ENCODE assay signal across 1 cellular context in the genomic region with DNA sequence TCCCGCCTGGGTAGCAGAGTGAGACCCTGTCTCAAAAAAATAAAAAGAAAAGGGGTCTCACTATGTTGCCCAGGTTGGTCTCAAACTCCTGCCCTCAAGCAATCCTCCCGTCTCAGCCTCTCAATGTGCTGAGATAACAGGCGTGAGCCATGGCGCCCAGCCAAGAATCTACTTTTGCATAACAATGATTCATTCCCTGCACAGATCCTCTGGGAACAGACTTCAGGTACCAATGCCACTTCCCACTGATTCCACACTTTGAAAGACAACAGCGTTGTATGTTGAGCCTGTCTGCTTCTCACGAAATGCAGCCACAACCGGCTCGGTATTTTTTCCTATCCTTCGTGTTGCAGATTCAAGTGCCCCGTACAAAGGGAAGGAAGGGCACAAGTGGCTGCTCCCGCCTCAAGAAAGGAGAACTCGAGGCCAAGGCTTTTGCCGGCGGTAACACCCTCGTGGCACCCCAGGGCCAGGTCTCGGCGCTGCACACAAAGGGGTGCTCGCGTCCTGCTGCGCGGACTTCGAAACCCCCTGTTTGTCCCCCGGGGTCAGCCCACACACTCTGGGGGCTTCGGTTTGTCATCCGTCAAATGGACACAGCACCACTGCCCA.
A peak's percentile ranks its signal among the peaks of the same experiment; 100 is the strongest.
TF ChIP-seq lines count a peak whose summit lies in the region.

No MANE protein-coding gene starts in this region.

TF ChIP-seq in IMR-90, 13 proteins besides CTCF, POLR2A, EP300 and RAD21:
- TF ChIP-seq CEBPB (IDR thresholded peaks at IDR 0.05; ENCODE audit: low read depth, low read length) (peak; percentile 68), RFX5 (IDR thresholded peaks at IDR 0.05; ENCODE audit: low read depth, low read length) (no peak), BHLHE40 (IDR thresholded peaks at IDR 0.05; ENCODE audit: low read depth, low read length) (peak; percentile 57), CHD1 (IDR thresholded peaks at IDR 0.05; ENCODE audit: low read depth, low read length) (no peak), NFE2L2 (IDR thresholded peaks at IDR 0.05; ENCODE audit: low read depth, low read length) (no peak), MAFK (IDR thresholded peaks at IDR 0.05; ENCODE audit: low read depth, low read length) (no peak), MAZ (IDR thresholded peaks at IDR 0.05; ENCODE audit: borderline replicate concordance, low read depth, low read length) (no peak), FOS (IDR thresholded peaks at IDR 0.05; ENCODE audit: low read depth, low read length) (0 out of 2 replicates have a peak, but pooled peaks have one; percentile 11), MXI1 (IDR thresholded peaks at IDR 0.05; ENCODE audit: borderline replicate concordance, low read depth, low read length) (no peak; the same call in 1 of the 2 replicates), SMC3 (IDR thresholded peaks at IDR 0.05; ENCODE audit: low read depth, low read length) (no peak)
- TF ChIP-seq, protein P1, sequence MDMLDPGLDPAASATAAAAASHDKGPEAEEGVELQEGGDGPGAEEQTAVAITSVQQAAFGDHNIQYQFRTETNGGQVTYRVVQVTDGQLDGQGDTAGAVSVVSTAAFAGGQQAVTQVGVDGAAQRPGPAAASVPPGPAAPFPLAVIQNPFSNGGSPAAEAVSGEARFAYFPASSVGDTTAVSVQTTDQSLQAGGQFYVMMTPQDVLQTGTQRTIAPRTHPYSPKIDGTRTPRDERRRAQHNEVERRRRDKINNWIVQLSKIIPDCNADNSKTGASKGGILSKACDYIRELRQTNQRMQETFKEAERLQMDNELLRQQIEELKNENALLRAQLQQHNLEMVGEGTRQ (IDR thresholded peaks at IDR 0.05; ENCODE audit: low read depth, low read length), result no peak
- TF ChIP-seq, protein P2, sequence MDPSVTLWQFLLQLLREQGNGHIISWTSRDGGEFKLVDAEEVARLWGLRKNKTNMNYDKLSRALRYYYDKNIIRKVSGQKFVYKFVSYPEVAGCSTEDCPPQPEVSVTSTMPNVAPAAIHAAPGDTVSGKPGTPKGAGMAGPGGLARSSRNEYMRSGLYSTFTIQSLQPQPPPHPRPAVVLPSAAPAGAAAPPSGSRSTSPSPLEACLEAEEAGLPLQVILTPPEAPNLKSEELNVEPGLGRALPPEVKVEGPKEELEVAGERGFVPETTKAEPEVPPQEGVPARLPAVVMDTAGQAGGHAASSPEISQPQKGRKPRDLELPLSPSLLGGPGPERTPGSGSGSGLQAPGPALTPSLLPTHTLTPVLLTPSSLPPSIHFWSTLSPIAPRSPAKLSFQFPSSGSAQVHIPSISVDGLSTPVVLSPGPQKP (IDR thresholded peaks at IDR 0.05; ENCODE audit: borderline replicate concordance, low read depth, low read length), result no peak
